8 cellular contexts compared by ENCODE assay signal in genomic region chr1:156054500-156055342, GRCh38. TPM values are rescaled to one million over a fixed set of nuclear protein-coding genes. Genes with fewer than 3 reads are reported as not detected.
A peak's percentile ranks its signal among the peaks of the same experiment; 100 is the strongest.
DNase-seq lines count a peak whose midpoint lies in the region; TF ChIP-seq lines count a peak whose summit lies in the region.

LAMTOR2 (plus strand) TSS chr1:156054782; CDS start chr1:156054890, 108 bp downstream.

- peaks cover 34% of the 10 kb centered on the region for H3K4me1 Mint-ChIP-seq in HFFc6 (ENCODE audit: low read depth)
- H3K4me1 Mint-ChIP-seq in activated naive CD4-positive, alpha-beta T cell treated with anti-CD3 and anti-CD28 coated beads, Interleukin-2, amount 10 ng/mL, durations not matched to agents 7 days and 5 days: peaks cover 39% of the 10 kb centered on the region

- H3K27ac ChIP-seq in SK-N-MC (peak within 1 kb of the TSS; percentile 99), suprapubic skin (peak within 1 kb of the TSS; percentile 90)

- TF ChIP-seq CTCF in HFFc6 (IDR thresholded peaks at IDR 0.05) (0 out of 2 replicates have a peak, but pooled peaks have one; percentile 22), NB4 (IDR thresholded peaks at IDR 0.05; ENCODE audit: low read depth, low read length) (no peak), suprapubic skin (IDR thresholded peaks at IDR 0.05) (no peak)

- no peaks in the 10 kb centered on the region for H3K9me3 ChIP-seq in SK-N-MC (ENCODE audit: low read depth, low read length)
- H3K9me3 ChIP-seq in suprapubic skin: no peaks in the 10 kb centered on the region

- WGBS in suprapubic skin: under 1% methylated on average over 24 of the region's 57 CpGs

- peak within 1 kb of the TSS; percentile 92 for H3K27ac Mint-ChIP-seq in HFFc6
- H3K27ac Mint-ChIP-seq in activated naive CD4-positive, alpha-beta T cell treated with anti-CD3 and anti-CD28 coated beads, Interleukin-2, amount 10 ng/mL, durations not matched to agents 7 days and 5 days: peak within 1 kb of the TSS; percentile 96

- H3K9ac ChIP-seq in SK-N-MC (ENCODE audit: insufficient read length): peak within 1 kb of the TSS; percentile 96

- peak; percentile 96 for DNase-seq in GM03348 (ENCODE audit: low spot score)
- peak; percentile 95 for DNase-seq in HFFc6
- DNase-seq in NB4 (ENCODE audit: low read depth): peak; percentile 98
- peak; percentile 75 for DNase-seq in SK-N-MC (ENCODE audit: low read depth, low spot score)
- DNase-seq in activated naive CD4-positive, alpha-beta T cell treated with anti-CD3 and anti-CD28 coated beads, Interleukin-2, amount 10 ng/mL, durations not matched to agents 7 days and 5 days: peak; percentile 98
- peak; percentile 94 for DNase-seq in germinal center (ENCODE audit: low spot score)
- peak; percentile 86 to 99 (median 97) for DNase-seq in nucleus accumbens (lab: John Stamatoyannopoulos, UW)
- DNase-seq in suprapubic skin (ENCODE audit: low spot score in 2 of 2): peak; percentile 98

- peaks cover 36% of the 10 kb centered on the region for H3K4me1 ChIP-seq in suprapubic skin

- CTCF ChIA-PET in activated naive CD4-positive, alpha-beta T cell treated with anti-CD3 and anti-CD28 coated beads, Interleukin-2, amount 10 ng/mL, durations not matched to agents 7 days and 5 days (lab: Charles Lee): interaction anchor here (1.8 kb wide), 1 partner anchor 12 kb away, joined by 6 read pairs; no protein-coding TSS in a partner anchor

- peak within 1 kb of the TSS; percentile 94 for H3K4me3 Mint-ChIP-seq in HFFc6
- H3K4me3 Mint-ChIP-seq in activated naive CD4-positive, alpha-beta T cell treated with anti-CD3 and anti-CD28 coated beads, Interleukin-2, amount 10 ng/mL, durations not matched to agents 7 days and 5 days: peak within 1 kb of the TSS; percentile 97

- TF ChIP-seq POLR2A in NB4 (IDR thresholded peaks at IDR 0.05; ENCODE audit: extremely low read depth, insufficient read length) (peak; percentile 82), suprapubic skin (IDR thresholded peaks at IDR 0.05) (peak in 1 of 2 donors; percentile 35)

- peaks cover 9% of the 10 kb centered on the region for H3K36me3 Mint-ChIP-seq in HFFc6 (ENCODE audit: low read depth)
- peaks cover 12% of the 10 kb centered on the region for H3K36me3 Mint-ChIP-seq in activated naive CD4-positive, alpha-beta T cell treated with anti-CD3 and anti-CD28 coated beads, Interleukin-2, amount 10 ng/mL, durations not matched to agents 7 days and 5 days

- H3K4me3 ChIP-seq in NB4 (ENCODE audit: low read depth, low read length): peak within 1 kb of the TSS; percentile 89
- peak within 1 kb of the TSS; percentile 97 for H3K4me3 ChIP-seq in SK-N-MC
- peak within 1 kb of the TSS; percentile 83 for H3K4me3 ChIP-seq in suprapubic skin

- H3K9me3 Mint-ChIP-seq in HFFc6: no peaks in the 10 kb centered on the region
- no peaks in the 10 kb centered on the region for H3K9me3 Mint-ChIP-seq in activated naive CD4-positive, alpha-beta T cell treated with anti-CD3 and anti-CD28 coated beads, Interleukin-2, amount 10 ng/mL, durations not matched to agents 7 days and 5 days

- no peak for TF ChIP-seq EP300 in suprapubic skin (IDR thresholded peaks at IDR 0.05)

- H3K27me3 ChIP-seq in suprapubic skin: no peaks in the 10 kb centered on the region

- H3K36me3 ChIP-seq in SK-N-MC (ENCODE audit: insufficient read depth, low read length) (peaks cover 8% of the 10 kb centered on the region; the same call in 1 of the 2 replicates), suprapubic skin (peaks cover 9% of the 10 kb centered on the region)

- H3K27me3 Mint-ChIP-seq in HFFc6 (ENCODE audit: insufficient read depth): no peaks in the 10 kb centered on the region; the same call in 1 of the 2 replicates
- H3K27me3 Mint-ChIP-seq in activated naive CD4-positive, alpha-beta T cell treated with anti-CD3 and anti-CD28 coated beads, Interleukin-2, amount 10 ng/mL, durations not matched to agents 7 days and 5 days: no peaks in the 10 kb centered on the region

RNA-seq across cellular contexts. Expression of gene LAMTOR2, which starts in this region (rescaled TPM):
- total RNA-seq in HFFc6 (2021; fragmentation: NEBNext Ultra II Directional; extraction: Animal tissue kit (Norgen Biotek cat#: 25700)): 10 to 100 TPM; 48.5 to 73.6 (median 62.5) TPM
- 10 to 100 TPM; 27.3 to 66.6 (median 57.7) TPM for total RNA-seq in suprapubic skin

Comparison
In these comparisons a context has a peak if more than half of its experiments do, and no peak if none do; other contexts are left out.
1. Peak in every context shown above with its lines: DNase-seq, H3K4me3 ChIP-seq and H3K27ac ChIP-seq.